ENCODE assay signal across 19 cellular contexts in the genomic region with DNA sequence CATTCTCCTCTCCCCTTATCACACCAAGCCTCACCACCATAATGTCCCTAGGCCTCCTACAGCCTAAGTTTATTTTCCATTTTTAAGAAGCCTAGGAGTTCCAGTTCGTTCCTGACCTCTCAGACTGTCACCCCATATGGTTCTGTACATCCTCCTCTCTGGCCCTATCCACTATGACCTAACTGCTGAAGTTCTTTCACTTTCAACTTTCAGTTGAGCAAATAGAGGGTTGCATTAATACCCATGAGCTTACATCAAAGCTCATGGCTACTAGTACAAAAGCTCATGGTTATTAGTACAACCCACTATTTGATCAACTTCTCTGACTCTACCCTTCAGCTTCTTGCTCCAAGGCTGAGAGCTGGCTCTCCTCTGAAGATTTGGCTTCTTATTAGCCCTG.
DNase-seq lines count a peak whose midpoint lies in the region; ATAC-seq and TF ChIP-seq lines count a peak whose summit lies in the region.
"Had no signal": no experiment of that assay in that cellular context is flagged by ENCODE, and none has a peak within 500 bp of the region (broad histone marks: within the 10 kb centered on the region; RNA-seq: fewer than 3 reads in every experiment).

No MANE protein-coding gene starts in this region.

- no peak overlapping the region for H3K27ac Mint-ChIP-seq in chondrocyte (ENCODE audit: unreplicated experiment)
- H3K27ac Mint-ChIP-seq: activated B cell treated with CpG ODN at 0.5 μM for 24 hours; activated T-helper 17 cell treated with anti-CD3 and anti-CD28 coated beads, Interleukin-2, amount 50 U/mL, for 72 hours; memory B cell; nephron; T-helper 17 cell had no signal

- H3K27me3 Mint-ChIP-seq in chondrocyte (ENCODE audit: low read depth), result peaks cover 24% of the 10 kb centered on the region
- H3K27me3 Mint-ChIP-seq: activated B cell treated with CpG ODN at 0.5 μM for 24 hours had no signal

- no peak overlapping the region for H3K4me3 Mint-ChIP-seq in chondrocyte (ENCODE audit: unreplicated experiment)
- H3K4me3 Mint-ChIP-seq: activated B cell treated with CpG ODN at 0.5 μM for 24 hours; activated T-helper 17 cell treated with anti-CD3 and anti-CD28 coated beads, Interleukin-2, amount 50 U/mL, for 72 hours; memory B cell; nephron; T-helper 17 cell had no signal

- H3K4me1 Mint-ChIP-seq in chondrocyte (ENCODE audit: low read depth), result no peaks in the 10 kb centered on the region
- H3K4me1 Mint-ChIP-seq: activated B cell treated with CpG ODN at 0.5 μM for 24 hours; activated T-helper 17 cell treated with anti-CD3 and anti-CD28 coated beads, Interleukin-2, amount 50 U/mL, for 72 hours; memory B cell; nephron; T-helper 17 cell had no signal

- H3K36me3 Mint-ChIP-seq in chondrocyte (ENCODE audit: low read depth), result no peaks in the 10 kb centered on the region
- H3K36me3 Mint-ChIP-seq: memory B cell had no signal

- TF ChIP-seq CTCF in chondrocyte (IDR thresholded peaks at IDR 0.05), result no peak

- no peaks in the 10 kb centered on the region for H3K9me3 Mint-ChIP-seq in chondrocyte (ENCODE audit: low read depth)
- H3K9me3 Mint-ChIP-seq: activated B cell treated with CpG ODN at 0.5 μM for 24 hours; activated T-helper 17 cell treated with anti-CD3 and anti-CD28 coated beads, Interleukin-2, amount 50 U/mL, for 72 hours; memory B cell; nephron had no signal

- DNase-seq in islet precursor cell, result peak; percentile 23
- no peak for DNase-seq in NCI-H748 treated with DMSO at 0.1 percent for 48 hours (lab: John Stamatoyannopoulos, UW)
- no peak for DNase-seq in SKM-1 treated with dmso at 0.1 percent for 144 hours (lab: John Stamatoyannopoulos, UW; ENCODE audit: unreplicated experiment)
- DNase-seq in GDM1 (lab: John Stamatoyannopoulos, UW), result no peak
- DNase-seq in chondrocyte (ENCODE audit: low spot score), result no peak
- DNase-seq: activated B cell treated with CpG ODN at 0.5 μM for 24 hours, BE2C, DMS 273 treated with DMSO at 0.1 percent for 48 hours, NCI-H1436 treated with DMSO at 0.1 percent for 48 hours, NCI-H226, SIG-M5, small intestine, T-helper 17 cell had no signal

- ATAC-seq in GM18907 (IDR thresholded peaks at IDR 0.05; ENCODE audit: unreplicated experiment) (peak; percentile 81), GM21447 (IDR thresholded peaks at IDR 0.05; ENCODE audit: unreplicated experiment) (peak; percentile 85), HG03045 (IDR thresholded peaks at IDR 0.05; ENCODE audit: unreplicated experiment) (peak; percentile 72)
- ATAC-seq: activated T-helper 17 cell treated with anti-CD3 and anti-CD28 coated beads, Interleukin-2, amount 50 U/mL, for 72 hours; T-helper 17 cell had no signal
